21 cellular contexts compared by ENCODE assay signal in genomic region chr12:100295764-100296555, GRCh38. TPM values are rescaled to one million over a fixed set of nuclear protein-coding genes. Genes with fewer than 3 reads are reported as not detected.
DNase-seq lines count a peak whose midpoint lies in the region; ATAC-seq and TF ChIP-seq lines count a peak whose summit lies in the region.
"Had no signal": no experiment of that assay in that cellular context is flagged by ENCODE, and none has a peak within 500 bp of the region (broad histone marks: within the 10 kb centered on the region; RNA-seq: fewer than 3 reads in every experiment).

No MANE protein-coding gene starts in this region.

- in situ Hi-C loops in G401 (cut with HindIII; ENCODE audit: low sequenced_read_pairs), result no loop called here

- peak; percentile 90 for DNase-seq in G401 (ENCODE audit: low spot score)
- peak; percentile 36 for DNase-seq in NCI-H69 (lab: John Stamatoyannopoulos, UW)
- peak; percentile 12 for DNase-seq in choroid plexus epithelial cell (ENCODE audit: low read depth)
- DNase-seq in non-pigmented ciliary epithelial cell (ENCODE audit: low read depth), result peak; percentile 11
- no peak for DNase-seq in NCI-H1092 treated with DMSO at 0.1 percent for 48 hours (lab: John Stamatoyannopoulos, UW)
- DNase-seq in stimulated activated CD4-positive, alpha-beta T cell treated with anti-CD3 and anti-CD28 coated beads, Interleukin-4, amount 100 ng/mL, for 24 hours, result no peak
- DNase-seq: activated B cell treated with CpG ODN at 0.5 μM for 24 hours; activated CD8-positive, alpha-beta memory T cell treated with anti-CD3 and anti-CD28 coated beads, Interleukin-2, amount 50 U/mL, for 4 hours; activated naive CD8-positive, alpha-beta T cell treated with anti-CD3 and anti-CD28 coated beads for 36 hours; CD8-positive, alpha-beta T cell; NCI-H1092; NCI-H226; OCI-M1; right cardiac atrium; stimulated activated CD4-positive, alpha-beta T cell treated with anti-CD3 and anti-CD28 coated beads, Interleukin-2, amount 100 ng/mL, for 48 hours; trophoblast cell had no signal

- TF ChIP-seq CTCF in choroid plexus epithelial cell (conservative IDR thresholded peaks at IDR 0.05; ENCODE audit: low read depth, low read length), result no peak

- no peak overlapping the region for H3K4me3 ChIP-seq in choroid plexus epithelial cell (ENCODE audit: low read depth, low read length)
- H3K4me3 ChIP-seq: coronary artery, esophagus muscularis mucosa, GM23338 had no signal

- no peak for ATAC-seq in HG03378 (IDR thresholded peaks at IDR 0.05; ENCODE audit: unreplicated experiment)
- ATAC-seq: CD8-positive, alpha-beta T cell; GM23338; right cardiac atrium had no signal

RNA-seq across cellular contexts. Expression of gene SCYL2, which starts 29.0 kb away (rescaled TPM):
- total RNA-seq in G401 (2014; rRNA removed; shearing (Covaris generic)), result 7.1 and 10.9 TPM in 2 replicates

RNA-seq across cellular contexts. Expression of gene DEPDC4, which starts 29.1 kb away (rescaled TPM):
- 0.10 and 1.5 TPM in 2 replicates for total RNA-seq in G401 (2014; rRNA removed; shearing (Covaris generic))
- total RNA-seq: lower leg skin had no signal

Comparison
In these comparisons a context has a peak if more than half of its experiments do, and no peak if none do; other contexts are left out.
1. DNase-seq: peak in G401 (single experiment), NCI-H69 (single experiment), choroid plexus epithelial cell (single experiment) and non-pigmented ciliary epithelial cell (single experiment); none in NCI-H1092 treated with DMSO at 0.1 percent for 48 hours (single experiment) and stimulated activated CD4-positive, alpha-beta T cell treated with anti-CD3 and anti-CD28 coated beads, Interleukin-4, amount 100 ng/mL, for 24 hours (single experiment).